ENCODE assay signal across 8 cellular contexts in genomic region chr1:162790303-162790984, GRCh38. TPM values are rescaled to one million over a fixed set of nuclear protein-coding genes. Genes with fewer than 3 reads are reported as not detected.
DNase-seq lines count a peak whose midpoint lies in the region; ATAC-seq and TF ChIP-seq lines count a peak whose summit lies in the region.
"Not testable (repeated sequence)": the region's sequence is repeated elsewhere in the genome, so short reads cannot be mapped to it uniquely, and the experiment has no call there.

A gene with protein sequence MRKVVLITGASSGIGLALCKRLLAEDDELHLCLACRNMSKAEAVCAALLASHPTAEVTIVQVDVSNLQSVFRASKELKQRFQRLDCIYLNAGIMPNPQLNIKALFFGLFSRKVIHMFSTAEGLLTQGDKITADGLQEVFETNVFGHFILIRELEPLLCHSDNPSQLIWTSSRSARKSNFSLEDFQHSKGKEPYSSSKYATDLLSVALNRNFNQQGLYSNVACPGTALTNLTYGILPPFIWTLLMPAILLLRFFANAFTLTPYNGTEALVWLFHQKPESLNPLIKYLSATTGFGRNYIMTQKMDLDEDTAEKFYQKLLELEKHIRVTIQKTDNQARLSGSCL (plus strand): TSS chr1:162790702. CDS start chr1:162790801, 99 bp downstream.

- H3K27me3 ChIP-seq in HUES48 (ENCODE audit: control insufficient read depth, insufficient read depth, low read length); NT2/D1 (ENCODE audit: insufficient read depth, insufficient read length); endodermal cell (ENCODE audit: control insufficient read depth, insufficient read depth, low read length, poor library complexity, severe bottlenecking); mesendoderm (ENCODE audit: insufficient read depth, low read length, poor library complexity): not testable (repeated sequence)

- H3K27me3 Mint-ChIP-seq in activated CD8-positive, alpha-beta memory T cell treated with anti-CD3 and anti-CD28 coated beads, Interleukin-2, amount 10 ng/mL, durations not matched to agents 7 days and 5 days; endodermal cell (ENCODE audit: insufficient read depth): not testable (repeated sequence)

- not testable (repeated sequence) for H2BK5ac ChIP-seq in mesendoderm (ENCODE audit: low read length)

- not testable (repeated sequence) for H2BK120ac ChIP-seq in mesendoderm (ENCODE audit: low read depth, low read length)

- not testable (repeated sequence) for H3K4me2 ChIP-seq in mesendoderm (ENCODE audit: low read length)

- not testable (repeated sequence) for H3K9ac ChIP-seq in HUES48 (ENCODE audit: low read depth, low read length)
- H3K9ac ChIP-seq in NT2/D1 (ENCODE audit: insufficient read length, low read depth) (peak within 1 kb of the TSS; percentile 80), endodermal cell (ENCODE audit: extremely low read depth, low read length, poor library complexity, severe bottlenecking) (peak within 1 kb of the TSS; percentile 25), mesendoderm (ENCODE audit: low read length) (peak within 1 kb of the TSS; percentile 44)

- H3K4me3 Mint-ChIP-seq in activated CD8-positive, alpha-beta memory T cell treated with anti-CD3 and anti-CD28 coated beads, Interleukin-2, amount 10 ng/mL, durations not matched to agents 7 days and 5 days: peak within 1 kb of the TSS; percentile 86
- peak within 1 kb of the TSS; percentile 82 for H3K4me3 Mint-ChIP-seq in endodermal cell

- peak within 1 kb of the TSS; percentile 96 for H3K27ac Mint-ChIP-seq in activated CD8-positive, alpha-beta memory T cell treated with anti-CD3 and anti-CD28 coated beads, Interleukin-2, amount 10 ng/mL, durations not matched to agents 7 days and 5 days
- H3K27ac Mint-ChIP-seq in endodermal cell: peak within 1 kb of the TSS; percentile 98

- not testable (repeated sequence) for H3K9me3 ChIP-seq in HUES48 (ENCODE audit: control insufficient read depth, insufficient read depth, low read length); NT2/D1 (ENCODE audit: insufficient read depth, low read length); endodermal cell (ENCODE audit: control insufficient read depth, low read length)

- H2BK15ac ChIP-seq in mesendoderm (replicated peaks; ENCODE audit: low read depth): not testable (repeated sequence)

- peak; percentile 33 for TF ChIP-seq CTCF in endodermal cell (conservative IDR thresholded peaks at IDR 0.05)

- H4K5ac ChIP-seq in mesendoderm (ENCODE audit: low read length): not testable (repeated sequence)

- H3K4me3 ChIP-seq in HUES48 (ENCODE audit: low read depth, low read length) (peak within 1 kb of the TSS; percentile 64), NT2/D1 (ENCODE audit: insufficient read length, low read depth) (peak within 1 kb of the TSS; percentile 67), endodermal cell (ENCODE audit: low read length) (peak within 1 kb of the TSS; percentile 74)
- H3K4me3 ChIP-seq in mesendoderm (ENCODE audit: low read length): not testable (repeated sequence)

- not testable (repeated sequence) for H2AK5ac ChIP-seq in mesendoderm (ENCODE audit: low read length)

- H3K56ac ChIP-seq in mesendoderm (ENCODE audit: low read length): peak within 1 kb of the TSS; percentile 73

- peaks cover 12% of the 10 kb centered on the region for H3K36me3 ChIP-seq in HUES48 (ENCODE audit: control insufficient read depth, insufficient read depth, low read length)
- H3K36me3 ChIP-seq in NT2/D1 (ENCODE audit: insufficient read depth, insufficient read length, low read length); endodermal cell (ENCODE audit: control insufficient read depth, insufficient read depth, low read length); mesendoderm (ENCODE audit: control insufficient read depth, insufficient read depth, low read length): not testable (repeated sequence)

- peak; percentile 99 for ATAC-seq in GM21447 (IDR thresholded peaks at IDR 0.05; ENCODE audit: unreplicated experiment)
- peak; percentile 99 for ATAC-seq in activated CD8-positive, alpha-beta memory T cell treated with anti-CD3 and anti-CD28 coated beads, Interleukin-2, amount 10 ng/mL, durations not matched to agents 7 days and 5 days

- peaks cover 13% of the 10 kb centered on the region for H3K36me3 Mint-ChIP-seq in activated CD8-positive, alpha-beta memory T cell treated with anti-CD3 and anti-CD28 coated beads, Interleukin-2, amount 10 ng/mL, durations not matched to agents 7 days and 5 days
- not testable (repeated sequence) for H3K36me3 Mint-ChIP-seq in endodermal cell (ENCODE audit: low read depth)

- H3K79me1 ChIP-seq in mesendoderm (ENCODE audit: low read length): not testable (repeated sequence)

- not testable (repeated sequence) for H3K4me1 Mint-ChIP-seq in activated CD8-positive, alpha-beta memory T cell treated with anti-CD3 and anti-CD28 coated beads, Interleukin-2, amount 10 ng/mL, durations not matched to agents 7 days and 5 days
- peaks cover 12% of the 10 kb centered on the region for H3K4me1 Mint-ChIP-seq in endodermal cell

- not testable (repeated sequence) for H3K79me2 ChIP-seq in mesendoderm (ENCODE audit: control insufficient read depth, insufficient read depth, low read length)

- WGBS in endodermal cell (ENCODE audit: insufficient coverage in 1 of 2, insufficient read length in 1 of 2), 2 experiments: 6 to 7% methylated on average over 3 to 18 of the region's 49 CpGs
- WGBS in mesendoderm (ENCODE audit: extremely low coverage, insufficient coverage, low lambda C conversion rate): no CpG with 5 or more reads among the region's 49 CpGs

- H4K8ac ChIP-seq in mesendoderm (ENCODE audit: low read depth, low read length): not testable (repeated sequence)

- not testable (repeated sequence) for H3K23ac ChIP-seq in mesendoderm (ENCODE audit: low read length)

- CTCF ChIA-PET in activated CD8-positive, alpha-beta memory T cell treated with anti-CD3 and anti-CD28 coated beads, Interleukin-2, amount 10 ng/mL, durations not matched to agents 7 days and 5 days (lab: Charles Lee): not testable (repeated sequence)

- DNase-seq in Caki2 (ENCODE audit: low read depth): peak; percentile 85
- DNase-seq in NT2/D1 (ENCODE audit: low read depth, low spot score): peak; percentile 57
- DNase-seq in activated CD8-positive, alpha-beta memory T cell treated with anti-CD3 and anti-CD28 coated beads, Interleukin-2, amount 10 ng/mL, durations not matched to agents 7 days and 5 days: peak; percentile 84
- peak; percentile 95 for DNase-seq in endodermal cell
- peak; percentile 96 for DNase-seq in mesendoderm
- peak; percentile 43 for DNase-seq in stimulated activated CD8-positive, alpha-beta memory T cell treated with anti-CD3 and anti-CD28 coated beads, Interleukin-15, amount 100 ng/mL, for 1 hour (ENCODE audit: low read depth)

- not testable (repeated sequence) for H3K9me3 Mint-ChIP-seq in activated CD8-positive, alpha-beta memory T cell treated with anti-CD3 and anti-CD28 coated beads, Interleukin-2, amount 10 ng/mL, durations not matched to agents 7 days and 5 days (ENCODE audit: low read depth); endodermal cell

- not testable (repeated sequence) for H3K18ac ChIP-seq in mesendoderm (ENCODE audit: low read length)

- H3K27ac ChIP-seq in HUES48 (ENCODE audit: low read depth, low read length) (peak within 1 kb of the TSS; percentile 71), endodermal cell (ENCODE audit: low read depth, low read length) (peak within 1 kb of the TSS; percentile 60), mesendoderm (ENCODE audit: low read depth, low read length) (peak within 1 kb of the TSS; percentile 84)

- in situ Hi-C loops in Caki2 (cut with HindIII; ENCODE audit: low pct_unique_long_range_greater_than_20kb, low sequenced_read_pairs): not testable (repeated sequence)

- not testable (repeated sequence) for H3K4me1 ChIP-seq in HUES48 (ENCODE audit: control insufficient read depth, insufficient read depth, low read length); NT2/D1 (ENCODE audit: insufficient read depth, insufficient read length); endodermal cell (ENCODE audit: control insufficient read depth, insufficient read depth, low read length); mesendoderm (ENCODE audit: control insufficient read depth, low read depth, low read length)

- H3K4ac ChIP-seq in mesendoderm (ENCODE audit: low read depth, low read length): not testable (repeated sequence)

RNA-seq across cellular contexts. Expression of the gene that starts here (rescaled TPM):
- total RNA-seq in Caki2 (2014; rRNA removed; shearing (Covaris generic); ENCODE audit: low replicate concordance): 30.1 and 31.5 TPM in 2 replicates
- total RNA-seq in activated CD8-positive, alpha-beta memory T cell treated with anti-CD3 and anti-CD28 coated beads, Interleukin-2, amount 10 ng/mL, durations not matched to agents 7 days and 5 days: 10 to 100 TPM; 33.9 to 37.1 TPM
- 10 to 100 TPM; 30.0 to 33.2 TPM for total RNA-seq in endodermal cell
- polyA plus RNA-seq in endodermal cell (2013, experiment 1 of 2): 37.6 TPM
- 36.3 TPM for polyA plus RNA-seq in endodermal cell (2013, experiment 2 of 2)
- polyA plus RNA-seq in mesendoderm (2013, experiment 1 of 2): 32.9 TPM
- 34.9 TPM for polyA plus RNA-seq in mesendoderm (2013, experiment 2 of 2)

Comparison
In these comparisons a context has a peak if more than half of its experiments do, and no peak if none do; other contexts are left out.
1. DNase-seq: peak in every context shown above with its lines; median percentile 96 in mesendoderm; 95 in endodermal cell; 85 in Caki2; 84 in activated CD8-positive, alpha-beta memory T cell treated with anti-CD3 and anti-CD28 coated beads, Interleukin-2, amount 10 ng/mL, durations not matched to agents 7 days and 5 days; 57 in NT2/D1; 43 in stimulated activated CD8-positive, alpha-beta memory T cell treated with anti-CD3 and anti-CD28 coated beads, Interleukin-15, amount 100 ng/mL, for 1 hour.